ENCODE assay signal across 18 cellular contexts in the genomic region with DNA sequence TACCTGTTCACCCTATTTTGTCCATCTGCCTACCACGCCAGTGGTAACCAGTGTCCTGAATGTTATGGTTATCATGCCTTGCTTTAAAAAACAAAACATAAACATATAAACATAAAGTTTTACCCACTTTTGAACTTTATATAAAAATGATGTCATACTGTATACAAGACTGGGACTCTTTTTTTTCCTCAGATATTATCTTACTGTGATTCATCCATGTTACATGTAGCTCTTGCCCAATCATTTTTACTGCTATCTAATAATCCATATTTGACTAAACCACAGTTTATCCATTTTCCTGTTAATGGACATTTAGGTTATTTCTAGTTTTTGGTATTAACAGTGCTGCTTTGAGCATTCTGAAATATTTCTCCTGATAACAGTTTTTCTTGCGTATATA.
"Had no signal": no experiment of that assay in that cellular context is flagged by ENCODE, and none has a peak within 500 bp of the region (broad histone marks: within the 10 kb centered on the region; RNA-seq: fewer than 3 reads in every experiment).

No MANE protein-coding gene starts in this region.

- H3K27ac ChIP-seq: cardiac muscle cell, neutrophil, right atrium auricular region, stomach had no signal

- H3K27me3 Mint-ChIP-seq: activated naive CD8-positive, alpha-beta T cell; naive thymus-derived CD4-positive, alpha-beta T cell had no signal

- FAIRE-seq: colon, small intestine, urothelium cell line had no signal

- H3K9me3 ChIP-seq: neutrophil, right atrium auricular region, stomach had no signal

- H3K4me3 Mint-ChIP-seq: activated naive CD8-positive, alpha-beta T cell; activated T-cell treated with anti-CD3 and anti-CD28 coated beads, Interleukin-2, amount 50 U/mL, for 4 hours; naive thymus-derived CD4-positive, alpha-beta T cell had no signal

- H3K36me3 ChIP-seq: right atrium auricular region had no signal

- H3K27ac Mint-ChIP-seq: activated naive CD8-positive, alpha-beta T cell; naive thymus-derived CD4-positive, alpha-beta T cell had no signal

- H3K4me3 ChIP-seq: cardiac muscle cell, lung, right atrium auricular region, stomach had no signal

- H3K27me3 ChIP-seq: cardiac muscle cell, neutrophil, right atrium auricular region, stomach had no signal

- DNase-seq: activated CD4-positive, alpha-beta T cell treated with anti-CD3 and anti-CD28 coated beads, Interleukin-2, amount 50 U/mL, for 1 hour; activated CD4-positive, CD25-positive, alpha-beta regulatory T cell; activated gamma-delta T cell; activated T-cell treated with anti-CD3 and anti-CD28 coated beads, Interleukin-2, amount 50 U/mL, for 4 hours; aorta; glutamatergic neuron; left cardiac atrium; naive thymus-derived CD4-positive, alpha-beta T cell; posterior cingulate gyrus; small intestine; stomach had no signal
